In genomic region chr11:47766363-47767227, GRCh38 we compare ENCODE assay signal across 8 cellular contexts. TPM values are rescaled to one million over a fixed set of nuclear protein-coding genes. Genes with fewer than 3 reads are reported as not detected.
DNase-seq lines count a peak whose midpoint lies in the region; ATAC-seq and TF ChIP-seq lines count a peak whose summit lies in the region.

No MANE protein-coding gene starts in this region.

- no peaks in the 10 kb centered on the region for H3K27me3 ChIP-seq in HUES64 (ENCODE audit: insufficient read depth, low read length)
- no peaks in the 10 kb centered on the region for H3K27me3 ChIP-seq in hepatocyte

- CTCF ChIA-PET in HEK293T (lab: Yijun Ruan, JAX) = no interaction called here

- H3K36me3 ChIP-seq in HUES64 (ENCODE audit: insufficient read depth, low read length) (peaks cover 35% of the 10 kb centered on the region), hepatocyte (replicated peaks; ENCODE audit: insufficient read depth, low read depth) (no peaks in the 10 kb centered on the region)

- H3K9me3 ChIP-seq in HUES64 (ENCODE audit: insufficient read depth, low read depth, low read length) (no peaks in the 10 kb centered on the region), hepatocyte (ENCODE audit: low read depth) (no peaks in the 10 kb centered on the region)

- peaks cover 27% of the 10 kb centered on the region for H4K20me1 ChIP-seq in hepatocyte (ENCODE audit: insufficient read depth, poor library complexity, severe bottlenecking)

- H3K9me2 ChIP-seq in hepatocyte (replicated peaks; ENCODE audit: insufficient read depth) = no peaks in the 10 kb centered on the region

- H3K27ac ChIP-seq in HUES64 (ENCODE audit: low read depth, low read length) (peak overlapping the region; percentile 85), hepatocyte (peak overlapping the region; percentile 94)

- DNase-seq in EL (peak; percentile 63), T-helper 2 cell (peak; percentile 46 to 87 (median 71)), anterior cingulate cortex (lab: John Stamatoyannopoulos, UW) (peak in 53 of 58 donors; percentile 9 to 77 (median 52)), hepatocyte (ENCODE audit: low spot score) (peak; percentile 71), retinal pigment epithelial cell (ENCODE audit: low read depth) (no peak), HEK293T (ENCODE audit: extremely low spot score) (no peak)

- under 1% methylated on average over 73 of the region's 73 CpGs for WGBS in HUES64
- under 1% methylated on average over 52 of the region's 73 CpGs for WGBS in hepatocyte (ENCODE audit: low lambda C conversion rate, missing lambda C conversion rate)

- peak; percentile 36 for ATAC-seq in GM21447 (IDR thresholded peaks at IDR 0.05; ENCODE audit: unreplicated experiment)

- H3K4me3 ChIP-seq in HUES64 (ENCODE audit: low read length) (peak overlapping the region; percentile 99), hepatocyte (peak overlapping the region; percentile 64), retinal pigment epithelial cell (ENCODE audit: low read length) (peak overlapping the region; percentile 94)

- H3K9ac ChIP-seq in HUES64 (ENCODE audit: low read depth, low read length) = peak overlapping the region; percentile 94

- peak overlapping the region; percentile 87 for H3K4me2 ChIP-seq in hepatocyte

- H3K4me1 ChIP-seq in HUES64 (ENCODE audit: insufficient read depth, low read length) (no peaks in the 10 kb centered on the region), hepatocyte (ENCODE audit: insufficient read depth) (peaks cover 9% of the 10 kb centered on the region)

- peak overlapping the region; percentile 16 for H2AFZ ChIP-seq in hepatocyte

- no peak for TF ChIP-seq CTCF in hepatocyte (IDR thresholded peaks at IDR 0.05; ENCODE audit: poor library complexity)
- no peak for TF ChIP-seq CTCF in retinal pigment epithelial cell (conservative IDR thresholded peaks at IDR 0.05; ENCODE audit: low read depth, low read length)

- peaks cover 49% of the 10 kb centered on the region for H3K79me2 ChIP-seq in hepatocyte

- POLR2A ChIA-PET in HEK293T (lab: Yijun Ruan, JAX) = interaction anchor here (0.6 to 2.6 kb wide), 4 partner anchors 9 to 340 kb away, joined by 3 to 10 read pairs (median 3); partner anchors contain the start of gene PSMC3

TF ChIP-seq in HEK293T, 16 proteins besides CTCF, POLR2A, EP300 and RAD21:
- no peak for TF ChIP-seq ARNT (IDR thresholded peaks at IDR 0.05)
TF ChIP-seq in HEK293T: peak in this region for 0.

RNA-seq across cellular contexts. Expression of gene FNBP4, which starts 0.5 kb away (rescaled TPM):
- 45.5 TPM for polyA plus RNA-seq in HUES64 (2013, experiment 1 of 2)
- polyA plus RNA-seq in HUES64 (2013, experiment 2 of 2) = 44.8 TPM
- 43.9 and 56.7 TPM in 2 replicates for total RNA-seq in hepatocyte
- polyA plus RNA-seq in hepatocyte = 41.6 and 48.7 TPM in 2 replicates

RNA-seq across cellular contexts. Expression of gene AGBL2, which starts 51.4 kb away (rescaled TPM):
- polyA plus RNA-seq in HUES64 (2013, experiment 1 of 2) = 0.35 TPM
- polyA plus RNA-seq in HUES64 (2013, experiment 2 of 2) = not detected
- total RNA-seq in hepatocyte = 2.0 and 2.3 TPM in 2 replicates
- 2.0 and 5.8 TPM in 2 replicates for polyA plus RNA-seq in hepatocyte

Comparison
In these comparisons a context has a peak if more than half of its experiments do, and no peak if none do; other contexts are left out.
1. DNase-seq: peak in EL (single experiment), T-helper 2 cell (5 of 5), anterior cingulate cortex (53 of 58) and hepatocyte (single experiment); none in retinal pigment epithelial cell (single experiment) and HEK293T (single experiment).
2. Peak in every context shown above with its lines, with median percentiles within 50 percentile points of each other: H3K4me3 ChIP-seq.